Comparison of ENCODE assay signal across 25 cellular contexts in genomic region chr11:82845336-82846036, GRCh38. TPM values are rescaled to one million over a fixed set of nuclear protein-coding genes. Genes with fewer than 3 reads are reported as not detected.
DNase-seq lines count a peak whose midpoint lies in the region; ATAC-seq and TF ChIP-seq lines count a peak whose summit lies in the region.
"Had no signal": no experiment of that assay in that cellular context is flagged by ENCODE, and none has a peak within 500 bp of the region (broad histone marks: within the 10 kb centered on the region; RNA-seq: fewer than 3 reads in every experiment).

No MANE protein-coding gene starts in this region.

- intact Hi-C loops in A673 (cut with micrococcal nuclease; ENCODE audit: unreplicated experiment): no loop called here

- TF ChIP-seq CTCF in A673 (conservative IDR thresholded peaks at IDR 0.05; ENCODE audit: low read depth, low read length): no peak
- no peak for TF ChIP-seq CTCF in nephron progenitor cell (IDR thresholded peaks at IDR 0.05)

- H3K27ac ChIP-seq in A673 (ENCODE audit: low read depth, low read length, poor library complexity, severe bottlenecking) (peak overlapping the region; percentile 15), SJCRH30 (no peak overlapping the region)
- H3K27ac ChIP-seq: esophagus squamous epithelium, GM23248, upper lobe of right lung had no signal

- no peak for ATAC-seq in GM21423 (IDR thresholded peaks at IDR 0.05; ENCODE audit: unreplicated experiment)
- ATAC-seq: effector memory CD8-positive, alpha-beta T cell; gastroesophageal sphincter; upper lobe of right lung had no signal

- peak overlapping the region; percentile 8 for H3K4me3 ChIP-seq in A673 (ENCODE audit: low read depth, low read length, poor library complexity, severe bottlenecking)
- no peak overlapping the region for H3K4me3 ChIP-seq in SJCRH30
- H3K4me3 ChIP-seq: esophagus squamous epithelium, gastroesophageal sphincter, GM23248, lung, upper lobe of right lung had no signal

- H3K4me1 Mint-ChIP-seq in nephron progenitor cell: peaks cover 5% of the 10 kb centered on the region
- H3K4me1 Mint-ChIP-seq: activated naive CD4-positive, alpha-beta T cell treated with anti-CD3 and anti-CD28 coated beads, Interleukin-2, amount 10 ng/mL, durations not matched to agents 7 days and 5 days had no signal

- H3K27ac Mint-ChIP-seq in nephron progenitor cell: peak overlapping the region; percentile 0
- H3K27ac Mint-ChIP-seq: activated naive CD4-positive, alpha-beta T cell treated with anti-CD3 and anti-CD28 coated beads, Interleukin-2, amount 10 ng/mL, durations not matched to agents 7 days and 5 days had no signal

- H3K9me3 Mint-ChIP-seq in nephron progenitor cell: no peaks in the 10 kb centered on the region
- H3K9me3 Mint-ChIP-seq: activated naive CD4-positive, alpha-beta T cell treated with anti-CD3 and anti-CD28 coated beads, Interleukin-2, amount 10 ng/mL, durations not matched to agents 7 days and 5 days; effector memory CD8-positive, alpha-beta T cell; IgD-negative memory B cell had no signal

- H3K4me3 Mint-ChIP-seq in nephron progenitor cell: no peak overlapping the region
- H3K4me3 Mint-ChIP-seq: activated naive CD4-positive, alpha-beta T cell treated with anti-CD3 and anti-CD28 coated beads, Interleukin-2, amount 10 ng/mL, durations not matched to agents 7 days and 5 days; effector memory CD8-positive, alpha-beta T cell; IgD-negative memory B cell had no signal

- BruUV-seq in A673 (replicated peaks; lab: Mats Ljungman, UMichigan): no TSS peak

- DNase-seq in A673 (ENCODE audit: low spot score): peak; percentile 79
- DNase-seq in NCI-H1694 (lab: John Stamatoyannopoulos, UW): peak; percentile 12
- DNase-seq in cerebellum (ENCODE audit: low spot score): peak; percentile 22
- no peak for DNase-seq in nephron progenitor cell
- no peak for DNase-seq in SJCRH30
- DNase-seq in germinal center (ENCODE audit: low spot score): no peak
- no peak for DNase-seq in NCI-H1105 treated with DMSO at 0.1 percent for 48 hours (lab: John Stamatoyannopoulos, UW)
- DNase-seq: activated CD4-positive, alpha-beta T cell treated with anti-CD3 and anti-CD28 coated beads for 1 hour; activated CD8-positive, alpha-beta memory T cell treated with anti-CD3 and anti-CD28 coated beads for 24 hours; activated naive CD4-positive, alpha-beta T cell treated with anti-CD3 and anti-CD28 coated beads, Interleukin-2, amount 10 ng/mL, durations not matched to agents 7 days and 5 days; activated T-cell treated with anti-CD3 and anti-CD28 coated beads, Interleukin-2, amount 50 U/mL, for 48 hours; cerebellar nuclear complex; COR-L47; DMS79 treated with DMSO at 0.1 percent for 48 hours; effector memory CD8-positive, alpha-beta T cell; esophagus squamous epithelium; GM23248; NCI-H1417 treated with DMSO at 0.1 percent for 48 hours; NCI-H524 treated with DMSO at 0.1 percent for 48 hours; right cardiac atrium; upper lobe of right lung had no signal

- H3K36me3 ChIP-seq in A673 (ENCODE audit: insufficient read depth, low read length, poor library complexity, severe bottlenecking) (no peaks in the 10 kb centered on the region), SJCRH30 (no peaks in the 10 kb centered on the region)

- H3K27me3 ChIP-seq in A673 (replicated peaks; ENCODE audit: insufficient read depth, low read depth, low read length, poor library complexity): no peaks in the 10 kb centered on the region
- no peaks in the 10 kb centered on the region for H3K27me3 ChIP-seq in SJCRH30
- H3K27me3 ChIP-seq: esophagus squamous epithelium, gastroesophageal sphincter, upper lobe of right lung had no signal

- CTCF ChIA-PET in A673 (lab: Charles Lee): interaction anchor here (1.0 kb wide), 1 partner anchor 70 kb away, joined by 3 read pairs; no protein-coding TSS in a partner anchor

- H3K36me3 Mint-ChIP-seq in nephron progenitor cell (ENCODE audit: low read depth): no peaks in the 10 kb centered on the region

- peaks cover 22% of the 10 kb centered on the region for H3K4me1 ChIP-seq in A673 (ENCODE audit: insufficient read depth, low read length, poor library complexity, severe bottlenecking)
- no peaks in the 10 kb centered on the region for H3K4me1 ChIP-seq in SJCRH30
- H3K4me1 ChIP-seq: esophagus squamous epithelium, gastroesophageal sphincter, upper lobe of right lung had no signal

- H3K9me3 ChIP-seq in A673 (ENCODE audit: low read depth, low read length, poor library complexity, severe bottlenecking) (no peaks in the 10 kb centered on the region), SJCRH30 (replicated peaks) (no peaks in the 10 kb centered on the region)
- H3K9me3 ChIP-seq: esophagus squamous epithelium, gastroesophageal sphincter, upper lobe of right lung had no signal

- H3K27me3 Mint-ChIP-seq in nephron progenitor cell (ENCODE audit: low read depth, poor library complexity): no peaks in the 10 kb centered on the region
- H3K27me3 Mint-ChIP-seq: activated naive CD4-positive, alpha-beta T cell treated with anti-CD3 and anti-CD28 coated beads, Interleukin-2, amount 10 ng/mL, durations not matched to agents 7 days and 5 days; effector memory CD8-positive, alpha-beta T cell; IgD-negative memory B cell had no signal

- POLR2A ChIA-PET in A673 (lab: Charles Lee; ENCODE audit: low non-redundant PET): no interaction called here

RNA-seq across cellular contexts. Expression of gene PRCP, which starts 54.7 kb away (rescaled TPM):
- 25.1 and 28.8 TPM in 2 replicates for total RNA-seq in A673 (2021)
- 40.0 TPM for total RNA-seq in cerebellum
- 65.8 and 72.1 TPM in 2 replicates for total RNA-seq in SJCRH30 (2014; rRNA removed; shearing (Covaris generic))

RNA-seq across cellular contexts. Expression of gene DDIAS, which starts 56.0 kb away (rescaled TPM):
- total RNA-seq in A673 (2021): 32.1 and 41.5 TPM in 2 replicates
- total RNA-seq in cerebellum: 4.1 TPM
- total RNA-seq in SJCRH30 (2014; rRNA removed; shearing (Covaris generic)): 56.7 and 58.7 TPM in 2 replicates

Comparison
In these comparisons a context has a peak if more than half of its experiments do, and no peak if none do; other contexts are left out.
1. DNase-seq: peak in A673 (single experiment), NCI-H1694 (single experiment) and cerebellum (single experiment); none in nephron progenitor cell (single experiment), SJCRH30 (0 of 2), germinal center (single experiment) and NCI-H1105 treated with DMSO at 0.1 percent for 48 hours (single experiment).